Comparison of ENCODE assay signal across 8 cellular contexts in the genomic region with DNA sequence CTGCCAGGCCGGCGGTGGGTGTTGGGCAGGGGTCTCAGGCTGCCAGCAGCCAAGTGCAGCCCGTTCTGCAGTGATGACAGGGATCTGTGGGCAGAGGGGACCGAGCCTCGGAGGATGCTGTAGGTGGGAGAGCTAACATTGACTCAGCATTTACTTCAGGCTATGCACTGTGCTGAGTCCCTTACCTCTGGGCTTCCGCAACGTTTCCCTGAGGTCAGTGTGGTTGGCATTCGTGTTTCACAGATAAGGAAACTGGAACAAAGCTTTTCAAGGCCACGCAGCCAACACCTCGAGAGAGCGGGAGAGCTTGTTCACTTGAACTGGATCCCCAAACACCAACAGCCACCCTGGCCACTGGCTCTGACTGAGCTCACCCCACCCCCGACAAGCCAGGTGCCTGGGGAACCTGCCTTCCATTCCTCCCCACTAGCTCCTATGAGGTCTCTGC. TPM values are rescaled to one million over a fixed set of nuclear protein-coding genes. Genes with fewer than 3 reads are reported as not detected.
DNase-seq lines count a peak whose midpoint lies in the region; ATAC-seq and FAIRE-seq lines count a peak whose summit lies in the region.

No MANE protein-coding gene starts in this region.

- no peaks in the 10 kb centered on the region for H3K36me3 Mint-ChIP-seq in activated CD4-positive, alpha-beta memory T cell treated with anti-CD3 and anti-CD28 coated beads for 36 hours

- no peaks in the 10 kb centered on the region for H3K9me3 Mint-ChIP-seq in activated CD4-positive, alpha-beta memory T cell treated with anti-CD3 and anti-CD28 coated beads for 36 hours

- DNase-seq in activated CD4-positive, alpha-beta memory T cell treated with anti-CD3 and anti-CD28 coated beads for 36 hours: peak; percentile 67
- DNase-seq in Right ventricle myocardium inferior (ENCODE audit: missing footprints) (no peak), skeletal muscle cell (ENCODE audit: low read depth) (no peak), GDM1 (lab: John Stamatoyannopoulos, UW) (no peak), RCC 7860 (ENCODE audit: low spot score) (no peak)

- FAIRE-seq in RCC 7860 (lab: Jason Lieb, UNC): no peak

- ATAC-seq in GM19395 (IDR thresholded peaks at IDR 0.05; ENCODE audit: unreplicated experiment) (peak; percentile 18), HG03378 (IDR thresholded peaks at IDR 0.05; ENCODE audit: unreplicated experiment) (peak; percentile 31), Right ventricle myocardium inferior (peak; percentile 48), GM18873 (IDR thresholded peaks at IDR 0.05; ENCODE audit: low FRiP score, unreplicated experiment) (no peak)

- intact Hi-C loops in activated CD4-positive, alpha-beta memory T cell treated with anti-CD3 and anti-CD28 coated beads for 36 hours (cut with micrococcal nuclease): loop anchor here (5.0 kb wide), 3 partner anchors 69 to 546 kb away; a partner anchor contains a TSS
- intact Hi-C loops in Right ventricle myocardium inferior (cut with DNase I): loop anchor here (10.0 kb wide), 1 partner anchor 373 kb away; a partner anchor contains a TSS

- CTCF ChIA-PET in activated CD4-positive, alpha-beta memory T cell treated with anti-CD3 and anti-CD28 coated beads for 36 hours (lab: Charles Lee): interaction anchor here (0.9 to 3.1 kb wide), 2 partner anchors 70 to 145 kb away, joined by 3 to 14 read pairs; no protein-coding TSS in a partner anchor

- POLR2A ChIA-PET in activated CD4-positive, alpha-beta memory T cell treated with anti-CD3 and anti-CD28 coated beads for 36 hours (lab: Charles Lee): no interaction called here

- peak overlapping the region; percentile 60 for H3K4me3 ChIP-seq in skeletal muscle cell (ENCODE audit: low read depth, low read length)

- peaks cover 9% of the 10 kb centered on the region for H3K4me1 Mint-ChIP-seq in activated CD4-positive, alpha-beta memory T cell treated with anti-CD3 and anti-CD28 coated beads for 36 hours (ENCODE audit: low read depth)

- peak overlapping the region; percentile 70 for H3K4me3 Mint-ChIP-seq in activated CD4-positive, alpha-beta memory T cell treated with anti-CD3 and anti-CD28 coated beads for 36 hours

- H3K27me3 Mint-ChIP-seq in activated CD4-positive, alpha-beta memory T cell treated with anti-CD3 and anti-CD28 coated beads for 36 hours: no peaks in the 10 kb centered on the region

- H3K27ac Mint-ChIP-seq in activated CD4-positive, alpha-beta memory T cell treated with anti-CD3 and anti-CD28 coated beads for 36 hours: peak overlapping the region; percentile 47

RNA-seq across cellular contexts. Expression of a gene that starts 0.8 kb away (rescaled TPM):
- total RNA-seq in activated CD4-positive, alpha-beta memory T cell treated with anti-CD3 and anti-CD28 coated beads for 36 hours: not detected
- total RNA-seq in Right ventricle myocardium inferior: not detected

RNA-seq across cellular contexts. Expression of a gene that starts 27.3 kb away (rescaled TPM):
- not detected for total RNA-seq in activated CD4-positive, alpha-beta memory T cell treated with anti-CD3 and anti-CD28 coated beads for 36 hours
- not detected for total RNA-seq in Right ventricle myocardium inferior
